In the genomic region with DNA sequence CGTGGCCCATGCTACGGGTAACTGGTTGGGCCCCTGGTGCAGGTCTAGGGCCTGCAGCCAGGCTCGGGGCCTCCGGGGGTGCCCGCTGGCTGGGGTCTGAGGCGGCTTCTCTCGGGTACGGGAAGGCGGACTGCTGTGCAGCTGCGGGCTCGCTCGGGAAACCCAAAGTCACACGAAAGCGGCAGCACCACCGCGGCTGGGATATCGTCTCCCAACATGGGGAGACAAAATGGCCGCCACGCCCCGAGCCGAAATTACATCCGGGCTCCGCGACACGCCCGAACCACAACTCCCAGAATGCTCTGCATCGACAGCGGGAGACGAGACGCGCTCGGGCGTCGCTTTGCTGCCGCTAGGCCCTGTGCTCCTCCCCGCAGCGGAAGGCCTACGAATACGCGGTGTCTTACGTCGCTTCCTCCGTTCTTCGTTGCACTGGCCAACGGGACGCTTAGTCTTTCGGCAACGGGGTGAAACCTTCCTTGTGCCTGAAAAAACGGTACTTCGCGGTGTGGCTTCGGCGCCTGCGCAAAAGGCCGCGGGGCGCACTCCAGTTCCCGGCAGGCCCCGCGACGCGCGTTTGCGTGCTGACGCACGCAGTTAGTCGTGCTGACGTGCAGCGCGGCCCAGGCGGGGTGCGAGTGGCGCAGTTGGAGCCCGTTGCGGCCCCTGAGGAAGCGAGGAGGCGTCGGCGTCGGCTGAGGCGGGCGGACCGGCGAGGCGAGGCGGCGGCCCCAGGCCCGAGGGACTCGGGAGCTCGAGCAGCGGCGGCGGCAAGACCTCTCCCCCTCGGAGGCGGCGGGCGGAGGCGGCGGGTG, we compare ENCODE assay signal across 1 cellular context.
TF ChIP-seq lines count a peak whose summit lies in the region.

A gene (plus strand): TSS at position 604 of the 815 bp plus-strand sequence. CDS start 3,727 bp downstream, outside the sequence.

TF ChIP-seq in K562, 482 proteins besides CTCF, POLR2A, EP300 and RAD21 (continued from another document and continues in another):
- TF ChIP-seq, protein P1, sequence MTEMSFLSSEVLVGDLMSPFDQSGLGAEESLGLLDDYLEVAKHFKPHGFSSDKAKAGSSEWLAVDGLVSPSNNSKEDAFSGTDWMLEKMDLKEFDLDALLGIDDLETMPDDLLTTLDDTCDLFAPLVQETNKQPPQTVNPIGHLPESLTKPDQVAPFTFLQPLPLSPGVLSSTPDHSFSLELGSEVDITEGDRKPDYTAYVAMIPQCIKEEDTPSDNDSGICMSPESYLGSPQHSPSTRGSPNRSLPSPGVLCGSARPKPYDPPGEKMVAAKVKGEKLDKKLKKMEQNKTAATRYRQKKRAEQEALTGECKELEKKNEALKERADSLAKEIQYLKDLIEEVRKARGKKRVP (CRISPR knock-in tag; IDR thresholded peaks at IDR 0.05), result no peak
- TF ChIP-seq ZNF124 (CRISPR knock-in tag; IDR thresholded peaks at IDR 0.05) (no peak), HIVEP1 (CRISPR knock-in tag; IDR thresholded peaks at IDR 0.05) (0 out of 2 replicates have a peak, but pooled peaks have one; percentile 7), ZNF282 (CRISPR knock-in tag; IDR thresholded peaks at IDR 0.05) (no peak), ETV6 (IDR thresholded peaks at IDR 0.05; ENCODE audit: borderline replicate concordance in 1 of 2, low read depth in 2 of 2, low read length in 1 of 2) (no peak), ETV6 (CRISPR knock-in tag; IDR thresholded peaks at IDR 0.05; ENCODE audit: borderline replicate concordance) (no peak), RBM25 (IDR thresholded peaks at IDR 0.05; ENCODE audit: low read depth, low read length, severe bottlenecking) (peak; percentile 57), NFRKB (IDR thresholded peaks at IDR 0.05; ENCODE audit: low read depth) (peak; percentile 97), SIN3A (IDR thresholded peaks at IDR 0.05; ENCODE audit: borderline replicate concordance in 2 of 2, control insufficient read depth in 1 of 2, low read depth in 2 of 2, low read length in 2 of 2) (no peak; a peak in 1 of 4 replicates), ZNF785 (CRISPR knock-in tag; IDR thresholded peaks at IDR 0.05) (no peak), FOXP1 (CRISPR knock-in tag; IDR thresholded peaks at IDR 0.05) (peak; percentile 93), EWSR1 (IDR thresholded peaks at IDR 0.05; ENCODE audit: borderline replicate concordance, low read depth, partially characterized antibody) (no peak), TBL1XR1 (IDR thresholded peaks at IDR 0.05; ENCODE audit: low read length in 2 of 2) (peak in 1 of 2 experiments; percentile 38; a peak in 1 of 4 replicates), KLF10 (CRISPR knock-in tag; IDR thresholded peaks at IDR 0.05) (no peak), FOSL1 (tag; conservative IDR thresholded peaks at IDR 0.05) (peak; percentile 52; the same call in 1 of the 2 replicates), KAT7 (CRISPR knock-in tag; IDR thresholded peaks at IDR 0.05; ENCODE audit: borderline replicate concordance) (no peak), LCOR (CRISPR knock-in tag; IDR thresholded peaks at IDR 0.05) (peak; percentile 57; the same call in 1 of the 2 replicates), PHB2 (IDR thresholded peaks at IDR 0.05; ENCODE audit: low read depth) (no peak), TRIM24 (IDR thresholded peaks at IDR 0.05) (no peak; a peak in 2 of 4 replicates), CTBP1 (IDR thresholded peaks at IDR 0.05; ENCODE audit: borderline replicate concordance) (peak; percentile 90), ZNF766 (CRISPR knock-in tag; conservative IDR thresholded peaks at IDR 0.05) (peak; percentile 91), RFX1 (IDR thresholded peaks at IDR 0.05) (no peak), TSC22D4 (tag; IDR thresholded peaks at IDR 0.05) (no peak), ZNF780A (CRISPR knock-in tag; IDR thresholded peaks at IDR 0.05) (no peak), SRSF3 (IDR thresholded peaks at IDR 0.05; ENCODE audit: insufficient read depth, low read length) (0 out of 2 replicates have a peak, but pooled peaks have one; percentile 21), ZNF354B (CRISPR knock-in tag; IDR thresholded peaks at IDR 0.05) (no peak), ZC3H4 (CRISPR knock-in tag; IDR thresholded peaks at IDR 0.05; ENCODE audit: borderline replicate concordance) (no peak; the same call in 1 of the 2 replicates), NONO (IDR thresholded peaks at IDR 0.05; ENCODE audit: low read depth in 2 of 2, low read length in 1 of 2) (peak; percentile 67 to 83; a peak in 3 of 4 replicates), BMI1 (IDR thresholded peaks at IDR 0.05; ENCODE audit: low read length) (no peak)
- TF ChIP-seq, protein P2, sequence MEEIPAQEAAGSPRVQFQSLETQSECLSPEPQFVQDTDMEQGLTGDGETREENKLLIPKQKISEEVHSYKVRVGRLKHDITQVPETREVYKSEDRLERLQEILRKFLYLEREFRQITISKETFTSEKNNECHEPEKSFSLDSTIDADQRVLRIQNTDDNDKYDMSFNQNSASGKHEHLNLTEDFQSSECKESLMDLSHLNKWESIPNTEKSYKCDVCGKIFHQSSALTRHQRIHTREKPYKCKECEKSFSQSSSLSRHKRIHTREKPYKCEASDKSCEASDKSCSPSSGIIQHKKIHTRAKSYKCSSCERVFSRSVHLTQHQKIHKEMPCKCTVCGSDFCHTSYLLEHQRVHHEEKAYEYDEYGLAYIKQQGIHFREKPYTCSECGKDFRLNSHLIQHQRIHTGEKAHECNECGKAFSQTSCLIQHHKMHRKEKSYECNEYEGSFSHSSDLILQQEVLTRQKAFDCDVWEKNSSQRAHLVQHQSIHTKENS (CRISPR knock-in tag; IDR thresholded peaks at IDR 0.05), result no peak
- TF ChIP-seq, protein P3, sequence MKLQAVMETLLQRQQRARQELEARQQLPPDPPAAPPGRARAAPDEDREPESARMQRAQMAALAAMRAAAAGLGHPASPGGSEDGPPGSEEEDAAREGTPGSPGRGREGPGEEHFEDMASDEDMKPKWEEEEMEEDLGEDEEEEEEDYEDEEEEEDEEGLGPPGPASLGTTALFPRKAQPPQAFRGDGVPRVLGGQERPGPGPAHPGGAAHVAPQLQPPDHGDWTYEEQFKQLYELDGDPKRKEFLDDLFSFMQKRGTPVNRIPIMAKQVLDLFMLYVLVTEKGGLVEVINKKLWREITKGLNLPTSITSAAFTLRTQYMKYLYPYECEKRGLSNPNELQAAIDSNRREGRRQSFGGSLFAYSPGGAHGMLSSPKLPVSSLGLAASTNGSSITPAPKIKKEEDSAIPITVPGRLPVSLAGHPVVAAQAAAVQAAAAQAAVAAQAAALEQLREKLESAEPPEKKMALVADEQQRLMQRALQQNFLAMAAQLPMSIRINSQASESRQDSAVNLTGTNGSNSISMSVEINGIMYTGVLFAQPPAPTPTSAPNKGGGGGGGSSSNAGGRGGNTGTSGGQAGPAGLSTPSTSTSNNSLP (IDR thresholded peaks at IDR 0.05; ENCODE audit: borderline replicate concordance, low read depth, low read length), result no peak
- TF ChIP-seq, protein P4, sequence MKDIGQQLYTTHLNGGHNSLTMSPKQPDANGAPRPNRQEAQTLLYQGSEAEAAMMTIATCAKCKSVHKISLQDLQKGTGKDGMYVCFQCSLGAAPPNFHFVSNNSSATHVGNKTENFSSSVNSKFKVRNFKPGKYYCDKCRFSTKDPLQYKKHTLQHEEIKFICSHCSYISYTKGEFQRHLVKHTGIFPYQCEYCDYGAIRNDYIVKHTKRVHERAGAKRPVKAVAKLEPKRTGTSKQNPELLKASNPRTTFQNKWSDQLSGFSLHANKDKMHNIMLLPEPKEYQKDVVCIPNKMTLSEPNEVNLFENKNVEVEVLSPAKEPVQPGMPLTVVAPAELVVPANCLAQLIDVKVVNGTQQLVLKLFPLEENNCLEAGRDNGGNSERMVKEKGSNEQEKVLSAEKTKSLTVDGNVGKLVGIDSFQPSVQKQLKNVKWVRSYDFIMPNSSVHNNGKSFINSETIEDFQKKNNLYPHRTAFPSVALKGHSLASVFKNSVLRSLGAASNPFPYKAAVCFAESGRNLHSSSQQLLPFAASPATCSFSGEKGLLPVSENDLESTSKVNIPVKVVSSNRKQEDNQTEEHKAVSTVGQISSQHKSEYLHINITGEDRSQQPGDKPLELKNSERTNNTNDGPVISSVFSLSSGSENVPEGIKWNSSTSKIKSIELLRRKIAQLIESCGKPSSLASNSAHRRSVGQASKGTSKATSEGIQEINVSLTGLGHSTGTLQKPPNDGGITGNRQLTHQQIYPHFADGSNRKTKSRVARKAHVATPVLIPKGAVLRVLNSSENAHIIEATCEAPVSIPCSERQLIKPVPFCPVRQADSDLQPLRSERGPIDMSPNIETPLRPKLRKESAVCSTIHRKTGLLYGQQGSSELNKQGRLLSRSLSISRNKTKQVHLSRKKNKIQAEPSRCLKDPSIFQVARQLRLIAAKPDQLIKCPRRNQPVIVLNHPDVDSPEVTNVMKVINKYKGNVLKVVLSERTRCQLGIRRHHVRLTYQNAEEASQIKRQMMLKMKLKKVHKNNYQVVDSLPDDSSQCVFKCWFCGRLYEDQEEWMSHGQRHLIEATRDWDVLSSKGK (CRISPR knock-in tag; IDR thresholded peaks at IDR 0.05), result no peak
- TF ChIP-seq, protein P5, sequence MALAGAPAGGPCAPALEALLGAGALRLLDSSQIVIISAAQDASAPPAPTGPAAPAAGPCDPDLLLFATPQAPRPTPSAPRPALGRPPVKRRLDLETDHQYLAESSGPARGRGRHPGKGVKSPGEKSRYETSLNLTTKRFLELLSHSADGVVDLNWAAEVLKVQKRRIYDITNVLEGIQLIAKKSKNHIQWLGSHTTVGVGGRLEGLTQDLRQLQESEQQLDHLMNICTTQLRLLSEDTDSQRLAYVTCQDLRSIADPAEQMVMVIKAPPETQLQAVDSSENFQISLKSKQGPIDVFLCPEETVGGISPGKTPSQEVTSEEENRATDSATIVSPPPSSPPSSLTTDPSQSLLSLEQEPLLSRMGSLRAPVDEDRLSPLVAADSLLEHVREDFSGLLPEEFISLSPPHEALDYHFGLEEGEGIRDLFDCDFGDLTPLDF (CRISPR knock-in tag; IDR thresholded peaks at IDR 0.05), result peak; percentile 73
- TF ChIP-seq, protein P6, sequence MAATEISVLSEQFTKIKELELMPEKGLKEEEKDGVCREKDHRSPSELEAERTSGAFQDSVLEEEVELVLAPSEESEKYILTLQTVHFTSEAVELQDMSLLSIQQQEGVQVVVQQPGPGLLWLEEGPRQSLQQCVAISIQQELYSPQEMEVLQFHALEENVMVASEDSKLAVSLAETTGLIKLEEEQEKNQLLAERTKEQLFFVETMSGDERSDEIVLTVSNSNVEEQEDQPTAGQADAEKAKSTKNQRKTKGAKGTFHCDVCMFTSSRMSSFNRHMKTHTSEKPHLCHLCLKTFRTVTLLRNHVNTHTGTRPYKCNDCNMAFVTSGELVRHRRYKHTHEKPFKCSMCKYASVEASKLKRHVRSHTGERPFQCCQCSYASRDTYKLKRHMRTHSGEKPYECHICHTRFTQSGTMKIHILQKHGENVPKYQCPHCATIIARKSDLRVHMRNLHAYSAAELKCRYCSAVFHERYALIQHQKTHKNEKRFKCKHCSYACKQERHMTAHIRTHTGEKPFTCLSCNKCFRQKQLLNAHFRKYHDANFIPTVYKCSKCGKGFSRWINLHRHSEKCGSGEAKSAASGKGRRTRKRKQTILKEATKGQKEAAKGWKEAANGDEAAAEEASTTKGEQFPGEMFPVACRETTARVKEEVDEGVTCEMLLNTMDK (IDR thresholded peaks at IDR 0.05; ENCODE audit: borderline replicate concordance, insufficient read depth, low read depth, low read length, poor library complexity, severe bottlenecking), result peak; percentile 9
- TF ChIP-seq, protein P7, sequence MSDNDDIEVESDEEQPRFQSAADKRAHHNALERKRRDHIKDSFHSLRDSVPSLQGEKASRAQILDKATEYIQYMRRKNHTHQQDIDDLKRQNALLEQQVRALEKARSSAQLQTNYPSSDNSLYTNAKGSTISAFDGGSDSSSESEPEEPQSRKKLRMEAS (CRISPR knock-in tag; IDR thresholded peaks at IDR 0.05), result peak; percentile 70
- TF ChIP-seq, protein P8, sequence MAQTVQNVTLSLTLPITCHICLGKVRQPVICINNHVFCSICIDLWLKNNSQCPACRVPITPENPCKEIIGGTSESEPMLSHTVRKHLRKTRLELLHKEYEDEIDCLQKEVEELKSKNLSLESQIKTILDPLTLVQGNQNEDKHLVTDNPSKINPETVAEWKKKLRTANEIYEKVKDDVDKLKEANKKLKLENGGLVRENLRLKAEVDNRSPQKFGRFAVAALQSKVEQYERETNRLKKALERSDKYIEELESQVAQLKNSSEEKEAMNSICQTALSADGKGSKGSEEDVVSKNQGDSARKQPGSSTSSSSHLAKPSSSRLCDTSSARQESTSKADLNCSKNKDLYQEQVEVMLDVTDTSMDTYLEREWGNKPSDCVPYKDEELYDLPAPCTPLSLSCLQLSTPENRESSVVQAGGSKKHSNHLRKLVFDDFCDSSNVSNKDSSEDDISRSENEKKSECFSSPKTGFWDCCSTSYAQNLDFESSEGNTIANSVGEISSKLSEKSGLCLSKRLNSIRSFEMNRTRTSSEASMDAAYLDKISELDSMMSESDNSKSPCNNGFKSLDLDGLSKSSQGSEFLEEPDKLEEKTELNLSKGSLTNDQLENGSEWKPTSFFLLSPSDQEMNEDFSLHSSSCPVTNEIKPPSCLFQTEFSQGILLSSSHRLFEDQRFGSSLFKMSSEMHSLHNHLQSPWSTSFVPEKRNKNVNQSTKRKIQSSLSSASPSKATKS (CRISPR knock-in tag; IDR thresholded peaks at IDR 0.05), result no peak
- TF ChIP-seq, protein P9, sequence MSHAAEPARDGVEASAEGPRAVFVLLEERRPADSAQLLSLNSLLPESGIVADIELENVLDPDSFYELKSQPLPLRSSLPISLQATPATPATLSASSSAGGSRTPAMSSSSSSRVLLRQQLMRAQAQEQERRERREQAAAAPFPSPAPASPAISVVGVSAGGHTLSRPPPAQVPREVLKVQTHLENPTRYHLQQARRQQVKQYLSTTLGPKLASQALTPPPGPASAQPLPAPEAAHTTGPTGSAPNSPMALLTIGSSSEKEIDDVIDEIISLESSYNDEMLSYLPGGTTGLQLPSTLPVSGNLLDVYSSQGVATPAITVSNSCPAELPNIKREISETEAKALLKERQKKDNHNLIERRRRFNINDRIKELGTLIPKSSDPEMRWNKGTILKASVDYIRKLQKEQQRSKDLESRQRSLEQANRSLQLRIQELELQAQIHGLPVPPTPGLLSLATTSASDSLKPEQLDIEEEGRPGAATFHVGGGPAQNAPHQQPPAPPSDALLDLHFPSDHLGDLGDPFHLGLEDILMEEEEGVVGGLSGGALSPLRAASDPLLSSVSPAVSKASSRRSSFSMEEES (CRISPR knock-in tag; IDR thresholded peaks at IDR 0.05), result no peak
